21 cellular contexts compared by ENCODE assay signal in the genomic region with DNA sequence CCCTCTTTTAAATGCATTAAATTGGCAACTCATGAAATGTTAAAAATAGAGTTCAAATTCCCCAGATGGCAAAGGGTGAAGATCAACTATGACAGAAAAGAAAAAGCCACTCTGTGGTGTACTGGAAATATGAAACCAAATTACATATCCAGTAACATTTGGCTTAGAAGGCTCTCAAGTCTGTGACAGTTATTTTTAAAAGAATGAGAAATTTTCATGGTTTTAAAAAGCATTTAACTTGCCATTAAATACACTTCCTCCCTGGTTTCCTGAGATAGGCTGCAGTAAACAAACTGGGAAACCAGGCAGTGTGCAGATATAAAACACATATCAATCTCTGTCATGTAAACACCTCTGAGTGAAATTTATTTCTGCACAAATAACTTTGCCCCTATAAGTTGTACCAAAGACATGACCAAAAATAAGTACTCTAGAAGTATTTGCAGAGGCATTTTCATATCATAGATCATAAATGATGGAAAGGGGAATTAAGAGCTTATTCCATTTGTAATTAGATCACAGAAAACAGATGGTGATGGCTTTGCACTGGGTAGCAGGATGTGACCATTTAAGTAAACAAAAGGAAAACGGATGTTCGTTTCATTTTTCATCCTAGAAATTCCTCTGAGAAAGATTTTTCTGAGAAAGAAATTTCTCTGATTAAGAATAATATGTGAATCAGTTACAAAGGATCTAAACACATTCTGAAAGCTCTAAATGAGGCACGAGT.
DNase-seq lines count a peak whose midpoint lies in the region; FAIRE-seq and TF ChIP-seq lines count a peak whose summit lies in the region.
"Had no signal": no experiment of that assay in that cellular context is flagged by ENCODE, and none has a peak within 500 bp of the region (broad histone marks: within the 10 kb centered on the region; RNA-seq: fewer than 3 reads in every experiment).

No MANE protein-coding gene starts in this region.

- H3K4me1 ChIP-seq in SJCRH30 (peaks cover 30% of the 10 kb centered on the region), neural progenitor cell (no peaks in the 10 kb centered on the region), colonic mucosa (no peaks in the 10 kb centered on the region)
- H3K4me1 ChIP-seq: A549, HAP-1 had no signal

- no peak overlapping the region for H3K9ac ChIP-seq in neural progenitor cell
- no peak overlapping the region for H3K9ac ChIP-seq in colonic mucosa (ENCODE audit: low read depth in 2 of 2, low read length in 2 of 2)

- no peak overlapping the region for H2AFZ ChIP-seq in neural progenitor cell (replicated peaks)

- H3K4me2 ChIP-seq in neural progenitor cell = no peak overlapping the region
- H3K4me2 ChIP-seq: A549 had no signal

- no peak overlapping the region for H3K27ac Mint-ChIP-seq in neural progenitor cell
- H3K27ac Mint-ChIP-seq: activated CD4-positive, alpha-beta memory T cell treated with anti-CD3 and anti-CD28 coated beads for 36 hours had no signal

- H3K4me3 Mint-ChIP-seq in neural progenitor cell = no peak overlapping the region
- H3K4me3 Mint-ChIP-seq: activated CD4-positive, alpha-beta memory T cell treated with anti-CD3 and anti-CD28 coated beads for 36 hours had no signal

- intact Hi-C loops in colonic mucosa (cut with DNase I) = no loop called here

- H3K9me3 ChIP-seq in SJCRH30 (replicated peaks) = no peaks in the 10 kb centered on the region
- no peaks in the 10 kb centered on the region for H3K9me3 ChIP-seq in neural progenitor cell (ENCODE audit: low read depth)
- H3K9me3 ChIP-seq in colonic mucosa = no peaks in the 10 kb centered on the region
- H3K9me3 ChIP-seq: A549, HAP-1, neutrophil, tibial artery had no signal

- H3K27me3 Mint-ChIP-seq in neural progenitor cell (ENCODE audit: insufficient read depth, low read depth) = no peaks in the 10 kb centered on the region
- H3K27me3 Mint-ChIP-seq: activated CD4-positive, alpha-beta memory T cell treated with anti-CD3 and anti-CD28 coated beads for 36 hours had no signal

- FAIRE-seq in H54 (lab: Jason Lieb, UNC) = no peak
- FAIRE-seq: A549, endometrium had no signal

- H3K79me2 ChIP-seq in neural progenitor cell (ENCODE audit: low read depth) = no peaks in the 10 kb centered on the region

- TF ChIP-seq CTCF in fibroblast of mammary gland (conservative IDR thresholded peaks at IDR 0.05; ENCODE audit: control insufficient read depth, insufficient read depth, low read depth, low read length) = no peak
- no peak for TF ChIP-seq CTCF in neural progenitor cell (IDR thresholded peaks at IDR 0.05)
- no peak for TF ChIP-seq CTCF in colonic mucosa (IDR thresholded peaks at IDR 0.05)

- H3K36me3 ChIP-seq in SJCRH30 (no peaks in the 10 kb centered on the region), neural progenitor cell (no peaks in the 10 kb centered on the region), colonic mucosa (no peaks in the 10 kb centered on the region)
- H3K36me3 ChIP-seq: HAP-1, neutrophil, tibial artery had no signal

- H4K20me1 ChIP-seq in neural progenitor cell (ENCODE audit: low read depth) = no peaks in the 10 kb centered on the region

- H3K4me3 ChIP-seq in SJCRH30 (peak overlapping the region; percentile 3; the same call in 1 of the 2 replicates), fibroblast of mammary gland (ENCODE audit: control insufficient read depth, low read depth, low read length) (no peak overlapping the region), neural progenitor cell (no peak overlapping the region), colonic mucosa (no peak overlapping the region)
- H3K4me3 ChIP-seq: A549, HAP-1, tibial artery had no signal

- peaks cover 39% of the 10 kb centered on the region for H3K4me1 Mint-ChIP-seq in neural progenitor cell

- H3K27me3 ChIP-seq in SJCRH30 (no peaks in the 10 kb centered on the region), neural progenitor cell (no peaks in the 10 kb centered on the region), colonic mucosa (no peaks in the 10 kb centered on the region)
- H3K27me3 ChIP-seq: neutrophil, tibial artery had no signal

- H3K36me3 Mint-ChIP-seq in neural progenitor cell = no peaks in the 10 kb centered on the region
- H3K36me3 Mint-ChIP-seq: activated CD4-positive, alpha-beta memory T cell treated with anti-CD3 and anti-CD28 coated beads for 36 hours had no signal

- DNase-seq in NCI-H748 (lab: John Stamatoyannopoulos, UW; ENCODE audit: unreplicated experiment) (peak; percentile 36), NCI-H748 treated with DMSO at 0.1 percent for 48 hours (lab: John Stamatoyannopoulos, UW) (no peak), SJCRH30 (peak; percentile 15 to 66), fibroblast of mammary gland (ENCODE audit: low read depth) (peak; percentile 1), substantia nigra (lab: John Stamatoyannopoulos, UW) (no peak), neural progenitor cell (ENCODE audit: low spot score) (no peak), H54 (ENCODE audit: insufficient read length, low spot score) (no peak), colonic mucosa (no peak)
- DNase-seq: activated CD4-positive, alpha-beta memory T cell treated with anti-CD3 and anti-CD28 coated beads for 36 hours; activated T-cell treated with anti-CD3 and anti-CD28 coated beads, Interleukin-2, amount 50 U/mL, for 48 hours; central memory CD4-positive, alpha-beta T cell; GF-D8; NCI-H1048; NCI-H345; right cardiac atrium; stimulated activated CD4-positive, alpha-beta T cell treated with anti-CD3 and anti-CD28 coated beads, Interleukin-2, amount 100 ng/mL, for 48 hours; tibial artery had no signal

- no peaks in the 10 kb centered on the region for H3K9me3 Mint-ChIP-seq in neural progenitor cell
- H3K9me3 Mint-ChIP-seq: activated CD4-positive, alpha-beta memory T cell treated with anti-CD3 and anti-CD28 coated beads for 36 hours had no signal

- TF ChIP-seq POLR2A in H54 (IDR thresholded peaks at IDR 0.05; ENCODE audit: low read depth, low read length) = no peak

- H3K27ac ChIP-seq in SJCRH30 (peak overlapping the region; percentile 11), substantia nigra (ENCODE audit: low read depth, low read length, poor library complexity, severe bottlenecking) (no peak overlapping the region), neural progenitor cell (no peak overlapping the region), colonic mucosa (no peak overlapping the region)
- H3K27ac ChIP-seq: A549, neutrophil, tibial artery had no signal

- no peaks in the 10 kb centered on the region for H3F3A ChIP-seq in neural progenitor cell (ENCODE audit: low read depth)

Comparison
In these comparisons a context has a peak if more than half of its experiments do, and no peak if none do; other contexts are left out.
1. DNase-seq: peak in NCI-H748 (single experiment), SJCRH30 (2 of 2) and fibroblast of mammary gland (single experiment); none in NCI-H748 treated with DMSO at 0.1 percent for 48 hours (single experiment), substantia nigra (0 of 49), neural progenitor cell (single experiment), H54 (single experiment) and colonic mucosa (single experiment).